In genomic region chr13:49585220-49586157, GRCh38 we compare ENCODE assay signal across 8 cellular contexts. TPM values are rescaled to one million over a fixed set of nuclear protein-coding genes. Genes with fewer than 3 reads are reported as not detected.
DNase-seq lines count a peak whose midpoint lies in the region; ATAC-seq and TF ChIP-seq lines count a peak whose summit lies in the region.

TSS of gene RCBTB1 (minus strand) at chr13:49585558. CDS start at chr13:49567279, 18,279 bp downstream.

- WGBS in liver = under 1% methylated on average over 87 of the region's 87 CpGs

- H3K27ac ChIP-seq in dorsolateral prefrontal cortex (peak within 1 kb of the TSS; percentile 68 to 98 (median 91)), liver (ENCODE audit: low read depth in 1 of 2, low read length in 2 of 2) (peak within 1 kb of the TSS; percentile 8 to 56)

- H3K36me3 ChIP-seq in liver (ENCODE audit: control insufficient read depth in 4 of 4, insufficient read depth in 3 of 4, low read depth in 1 of 4, low read length in 3 of 4) = no peaks in the 10 kb centered on the region

- H3K4me1 ChIP-seq in liver (ENCODE audit: control insufficient read depth in 4 of 4, insufficient read depth in 4 of 4, low read length in 3 of 4) = peaks cover 0 to 14% (median 12%) of the 10 kb centered on the region in 4 donors

- no peaks in the 10 kb centered on the region for H3K9me3 ChIP-seq in liver (ENCODE audit: control insufficient read depth in 4 of 4, low read length in 3 of 4)

- intact Hi-C loops in dorsolateral prefrontal cortex (cut with DNase I) = loop anchor here (2.0 to 10.0 kb wide), 4 partner anchors 21 to 611 kb away; partner anchors contain the start of genes CAB39L (in 2 of the 2), SETDB2 (in 2 of the 2), FNDC3A (in 1 of the 2) and PHF11 (in 1 of the 2)

- H3K27me3 ChIP-seq in dorsolateral prefrontal cortex (no peaks in the 10 kb centered on the region), liver (ENCODE audit: control insufficient read depth in 4 of 4, insufficient read depth in 4 of 4, low read length in 3 of 4) (no peaks in the 10 kb centered on the region)

- DNase-seq in AG09309 (ENCODE audit: low read depth) = no peak
- DNase-seq in NCI-H446 treated with DMSO at 0.1 percent for 48 hours (lab: John Stamatoyannopoulos, UW) = peak; percentile 2
- peak; percentile 29 to 46 for DNase-seq in activated CD4-positive, alpha-beta T cell treated with anti-CD3 and anti-CD28 coated beads, Interleukin-2, amount 50 U/mL, for 24 hours (ENCODE audit: low read depth in 1 of 2, low spot score in 1 of 2)
- peak; percentile 43 to 73 (median 57) for DNase-seq in dorsolateral prefrontal cortex
- DNase-seq in stimulated activated CD4-positive, alpha-beta T cell treated with anti-CD3 and anti-CD28 coated beads, Interleukin-4, amount 100 ng/mL, for 1 hour = peak; percentile 73

- TF ChIP-seq CTCF in AG09309 (IDR thresholded peaks at IDR 0.05; ENCODE audit: control insufficient read depth, insufficient read depth, low read depth, low read length, missing control alignments) = no peak
- peak in 19 of 56 donors; percentile 5 to 42 (median 25) for TF ChIP-seq CTCF in dorsolateral prefrontal cortex (IDR thresholded peaks at IDR 0.05 in 54 of 56, conservative IDR thresholded peaks at IDR 0.05 in 2 of 56; ENCODE audit: low read depth in 1 of 56, partially characterized antibody in 56 of 56)
- TF ChIP-seq CTCF in liver (IDR thresholded peaks at IDR 0.05; ENCODE audit: low read depth, low read length, missing input control) = no peak

- peak within 1 kb of the TSS; percentile 22 to 77 for H3K9ac ChIP-seq in liver (ENCODE audit: low read depth in 1 of 2, low read length in 2 of 2)

- ATAC-seq in GM18870 (IDR thresholded peaks at IDR 0.05; ENCODE audit: unreplicated experiment) = peak; percentile 61
- ATAC-seq in HG03103 (IDR thresholded peaks at IDR 0.05; ENCODE audit: low read depth, unreplicated experiment) = peak; percentile 92

- TF ChIP-seq RAD21 in liver (IDR thresholded peaks at IDR 0.05) = no peak

- H3K4me3 ChIP-seq in AG09309 (ENCODE audit: control insufficient read depth, low read depth, low read length) (peak within 1 kb of the TSS; percentile 73), dorsolateral prefrontal cortex (peak within 1 kb of the TSS; percentile 66 to 100 (median 95)), liver (ENCODE audit: low read depth in 1 of 3, low read length in 3 of 3) (peak within 1 kb of the TSS; percentile 84 to 92 (median 89))

TF ChIP-seq in liver, 16 proteins besides CTCF, POLR2A, EP300 and RAD21:
- TF ChIP-seq SP1 (IDR thresholded peaks at IDR 0.05) (no peak), HNF4A (conservative IDR thresholded peaks at IDR 0.05) (no peak), JUND (IDR thresholded peaks at IDR 0.05) (no peak), RXRA (IDR thresholded peaks at IDR 0.05) (no peak), TAF1 (conservative IDR thresholded peaks at IDR 0.05) (no peak), ATF3 (IDR thresholded peaks at IDR 0.05) (no peak), FOXA2 (IDR thresholded peaks at IDR 0.05) (no peak), EGR1 (IDR thresholded peaks at IDR 0.05; ENCODE audit: low read depth in 2 of 2) (no peak)
TF ChIP-seq in liver: peak in this region for 0.

RNA-seq across cellular contexts. Expression of gene RCBTB1, which starts in this region (rescaled TPM):
- total RNA-seq in dorsolateral prefrontal cortex (10 to 100 TPM; 22.3 to 65.9 (median 35.9) TPM), liver (1 to 10 TPM; 7.2 to 9.0 TPM)
- polyA plus RNA-seq in liver = 1 to 10 TPM; 3.9 to 5.7 TPM
